In genomic region chr6:31544676-31545075, GRCh38 we compare ENCODE assay signal across 21 cellular contexts. TPM values are rescaled to one million over a fixed set of nuclear protein-coding genes. Genes with fewer than 3 reads are reported as not detected.
"Had no signal": no experiment of that assay in that cellular context is flagged by ENCODE, and none has a peak within 500 bp of the region (broad histone marks: within the 10 kb centered on the region; RNA-seq: fewer than 3 reads in every experiment).

No MANE protein-coding gene starts in this region.

- H3K27ac ChIP-seq: body of pancreas, esophagus muscularis mucosa, left ventricle myocardium inferior, neutrophil, thoracic aorta had no signal

- H3K27ac Mint-ChIP-seq: activated naive CD4-positive, alpha-beta T cell treated with anti-CD3 and anti-CD28 coated beads, Interleukin-2, amount 10 ng/mL, durations not matched to agents 7 days and 5 days; memory B cell had no signal

- H3K9me3 Mint-ChIP-seq: activated naive CD4-positive, alpha-beta T cell treated with anti-CD3 and anti-CD28 coated beads, Interleukin-2, amount 10 ng/mL, durations not matched to agents 7 days and 5 days; memory B cell had no signal

- H3K4me3 Mint-ChIP-seq: activated naive CD4-positive, alpha-beta T cell treated with anti-CD3 and anti-CD28 coated beads, Interleukin-2, amount 10 ng/mL, durations not matched to agents 7 days and 5 days; memory B cell had no signal

- ATAC-seq: body of pancreas had no signal

- H3K4me3 ChIP-seq: body of pancreas, esophagus muscularis mucosa, left ventricle myocardium inferior, thoracic aorta had no signal

- H3K27me3 ChIP-seq: body of pancreas, esophagus muscularis mucosa, neutrophil had no signal

- H3K27me3 Mint-ChIP-seq: activated naive CD4-positive, alpha-beta T cell treated with anti-CD3 and anti-CD28 coated beads, Interleukin-2, amount 10 ng/mL, durations not matched to agents 7 days and 5 days; memory B cell had no signal

- H3K9me3 ChIP-seq: body of pancreas, esophagus muscularis mucosa, left ventricle myocardium inferior, neutrophil, thoracic aorta had no signal

- DNase-seq: activated CD4-positive, alpha-beta T cell treated with anti-CD3 and anti-CD28 coated beads for 1 hour; activated CD4-positive, alpha-beta T cell treated with anti-CD3 and anti-CD28 coated beads, Interleukin-2, amount 50 U/mL, for 4 hours; activated naive CD4-positive, alpha-beta T cell treated with anti-CD3 and anti-CD28 coated beads, Interleukin-2, amount 10 ng/mL, durations not matched to agents 7 days and 5 days; activated T-cell treated with anti-CD3 and anti-CD28 coated beads for 4 hours; amniotic stem cell; body of pancreas; cortex of kidney; effector CD4-positive, alpha-beta T cell; hypothalamus; left ventricle myocardium inferior; stimulated activated CD4-positive, alpha-beta T cell treated with anti-CD3 and anti-CD28 coated beads, Interleukin-12 subunit alpha, Interleukin-12 subunit beta, amount 100 ng/mL, for 4 hours; stimulated activated CD4-positive, alpha-beta T cell treated with anti-CD3 and anti-CD28 coated beads, Interleukin-2, amount 100 ng/mL, for 24 hours; SW 1271; T-helper 9 cell had no signal

RNA-seq across cellular contexts. Expression of gene MCCD1, which starts 15.9 kb away (rescaled TPM):
- total RNA-seq: body of pancreas, esophagus muscularis mucosa, kidney epithelial cell, left ventricle myocardium inferior, thoracic aorta, urinary bladder had no signal
- polyA plus RNA-seq: urinary bladder had no signal

RNA-seq across cellular contexts. Expression of gene LTA, which starts 27.4 kb away (rescaled TPM):
- total RNA-seq: body of pancreas, esophagus muscularis mucosa, left ventricle myocardium inferior, renal cortical epithelial cell, thoracic aorta, urinary bladder had no signal
